Comparison of ENCODE assay signal across 29 cellular contexts in the genomic region with DNA sequence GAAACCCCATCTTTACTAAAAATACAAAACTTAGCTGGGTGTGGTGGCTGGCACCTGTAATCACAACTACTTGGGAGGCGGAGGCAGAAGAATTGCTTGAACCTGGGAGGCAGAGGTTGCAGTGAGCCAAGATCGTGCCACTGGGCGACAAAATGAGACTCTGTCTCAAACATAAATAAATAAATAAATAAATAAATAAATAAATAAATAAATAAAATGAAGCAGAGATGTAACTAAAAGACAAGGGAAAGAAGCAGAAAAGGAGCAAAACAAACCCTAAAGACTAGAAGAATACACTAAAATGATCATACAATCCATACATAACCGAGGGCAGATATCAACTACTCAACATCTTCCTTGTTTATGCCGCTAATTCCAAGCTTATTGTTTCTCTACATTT.
"Had no signal": no experiment of that assay in that cellular context is flagged by ENCODE, and none has a peak within 500 bp of the region (broad histone marks: within the 10 kb centered on the region; RNA-seq: fewer than 3 reads in every experiment).

No MANE protein-coding gene starts in this region.

- DNase-seq: stimulated activated CD4-positive, alpha-beta T cell treated with anti-CD3 and anti-CD28 coated beads, Interleukin-2, amount 100 ng/mL, for 48 hours; stimulated activated CD4-positive, alpha-beta T cell treated with anti-CD3 and anti-CD28 coated beads, Interleukin-4, amount 100 ng/mL, for 1 hour; stimulated activated CD4-positive, alpha-beta T cell treated with anti-CD3 and anti-CD28 coated beads, Interleukin-4, amount 100 ng/mL, for 24 hours; stimulated activated CD4-positive, alpha-beta T cell treated with anti-CD3 and anti-CD28 coated beads, Interleukin-4, amount 100 ng/mL, for 4 hours; stimulated activated CD8-positive, alpha-beta memory T cell treated with anti-CD3 and anti-CD28 coated beads, Interleukin-4, amount 100 ng/mL, for 48 hours; stimulated activated naive B cell treated with anti-CD40 and anti-IgM and Interleukin-4, amounts not matched to agents 10 μg/mL and 1 μg/mL and 100 μg/mL, for 72 hours; stimulated activated naive CD4-positive, alpha-beta T cell; stimulated activated naive CD4-positive, alpha-beta T cell treated with Interleukin-2 at 50 U/mL for 16 hours; stimulated activated naive CD8-positive, alpha-beta T cell treated with anti-CD3 and anti-CD28 coated beads, Interleukin-15, amount 100 ng/mL, for 72 hours; stimulated activated naive CD8-positive, alpha-beta T cell treated with anti-CD3 and anti-CD28 coated beads, Interleukin-15, Interleukin-2, amounts not matched to agents 100 U/mL and 50 U/mL, for 24 hours; stomach; substantia nigra; testis; thyroid gland; tibial artery; transverse colon; trophoblast cell; upper lobe of left lung; upper lobe of right lung; uterus had no signal

- H3K4me3 ChIP-seq: stomach, suprapubic skin, testis, thoracic aorta, thyroid gland, tibial artery, tibial nerve, transverse colon, upper lobe of left lung, upper lobe of right lung, uterus, vagina had no signal

- H3K4me3 Mint-ChIP-seq: stimulated activated effector memory CD8-positive, alpha-beta T cell treated with anti-CD3 and anti-CD28 coated beads, Interleukin-12 subunit alpha, Interleukin-12 subunit beta, amount 100 ng/mL, for 72 hours; stimulated activated memory B cell treated with anti-CD40 and anti-IgM and Interleukin-4, amounts not matched to agents 10 μg/mL and 1 μg/mL and 100 μg/mL, for 72 hours; stimulated activated naive B cell treated with anti-CD40 and anti-IgM and Interleukin-4, amounts not matched to agents 10 μg/mL and 1 μg/mL and 100 μg/mL, for 72 hours; stimulated activated naive CD8-positive, alpha-beta T cell treated with anti-CD3 and anti-CD28 coated beads, Interleukin-15, amount 100 ng/mL, for 72 hours; stimulated activated naive CD8-positive, alpha-beta T cell treated with anti-CD3 and anti-CD28 coated beads, Interleukin-15, Interleukin-2, amounts not matched to agents 100 ng/mL and 50 ng/mL, for 24 hours; type B pancreatic cell had no signal

- FAIRE-seq: urothelium cell line had no signal

- H3K27me3 Mint-ChIP-seq: stimulated activated memory B cell treated with anti-CD40 and anti-IgM and Interleukin-4, amounts not matched to agents 10 μg/mL and 1 μg/mL and 100 μg/mL, for 72 hours; stimulated activated naive B cell treated with anti-CD40 and anti-IgM and Interleukin-4, amounts not matched to agents 10 μg/mL and 1 μg/mL and 100 μg/mL, for 72 hours; stimulated activated naive CD8-positive, alpha-beta T cell treated with anti-CD3 and anti-CD28 coated beads, Interleukin-15, amount 100 ng/mL, for 72 hours; stimulated activated naive CD8-positive, alpha-beta T cell treated with anti-CD3 and anti-CD28 coated beads, Interleukin-15, Interleukin-2, amounts not matched to agents 100 ng/mL and 50 ng/mL, for 24 hours; type B pancreatic cell had no signal

- H3K9me3 ChIP-seq: stomach, suprapubic skin, testis, thoracic aorta, thyroid gland, tibial artery, tibial nerve, transverse colon, upper lobe of left lung, upper lobe of right lung, uterus, vagina had no signal

- H3K4me1 Mint-ChIP-seq: stimulated activated effector memory CD8-positive, alpha-beta T cell treated with anti-CD3 and anti-CD28 coated beads, Interleukin-12 subunit alpha, Interleukin-12 subunit beta, amount 100 ng/mL, for 72 hours; stimulated activated naive CD8-positive, alpha-beta T cell treated with anti-CD3 and anti-CD28 coated beads, Interleukin-15, amount 100 ng/mL, for 72 hours had no signal

- H3K27ac ChIP-seq: stomach, suprapubic skin, testis, thoracic aorta, thyroid gland, tibial artery, tibial nerve, transverse colon, upper lobe of left lung, upper lobe of right lung, uterus, vagina had no signal

- H3K36me3 ChIP-seq: suprapubic skin, thoracic aorta, thyroid gland, transverse colon, upper lobe of left lung, upper lobe of right lung, uterus, vagina had no signal

- H3K4me1 ChIP-seq: stomach, suprapubic skin, thyroid gland, tibial artery, tibial nerve, transverse colon, upper lobe of right lung, uterus, vagina had no signal

- H3K27me3 ChIP-seq: stomach, suprapubic skin, testis, thyroid gland, tibial artery, tibial nerve, transverse colon, upper lobe of left lung, upper lobe of right lung, uterus, vagina had no signal

- ATAC-seq: stimulated activated effector memory CD8-positive, alpha-beta T cell treated with anti-CD3 and anti-CD28 coated beads, Interleukin-12 subunit alpha, Interleukin-12 subunit beta, amount 100 ng/mL, for 72 hours; stimulated activated memory B cell treated with anti-CD40 and anti-IgM and Interleukin-4, amounts not matched to agents 10 μg/mL and 1 μg/mL and 100 μg/mL, for 72 hours; stimulated activated naive B cell treated with anti-CD40 and anti-IgM and Interleukin-4, amounts not matched to agents 10 μg/mL and 1 μg/mL and 100 μg/mL, for 72 hours; stimulated activated naive CD8-positive, alpha-beta T cell treated with anti-CD3 and anti-CD28 coated beads, Interleukin-15, amount 100 ng/mL, for 72 hours; stimulated activated naive CD8-positive, alpha-beta T cell treated with anti-CD3 and anti-CD28 coated beads, Interleukin-15, Interleukin-2, amounts not matched to agents 100 U/mL and 50 U/mL, for 24 hours; upper lobe of right lung had no signal

- H3K27ac Mint-ChIP-seq: stimulated activated effector memory CD8-positive, alpha-beta T cell treated with anti-CD3 and anti-CD28 coated beads, Interleukin-12 subunit alpha, Interleukin-12 subunit beta, amount 100 ng/mL, for 72 hours; stimulated activated memory B cell treated with anti-CD40 and anti-IgM and Interleukin-4, amounts not matched to agents 10 μg/mL and 1 μg/mL and 100 μg/mL, for 72 hours; stimulated activated naive B cell treated with anti-CD40 and anti-IgM and Interleukin-4, amounts not matched to agents 10 μg/mL and 1 μg/mL and 100 μg/mL, for 72 hours; stimulated activated naive CD8-positive, alpha-beta T cell treated with anti-CD3 and anti-CD28 coated beads, Interleukin-15, amount 100 ng/mL, for 72 hours; stimulated activated naive CD8-positive, alpha-beta T cell treated with anti-CD3 and anti-CD28 coated beads, Interleukin-15, Interleukin-2, amounts not matched to agents 100 ng/mL and 50 ng/mL, for 24 hours; type B pancreatic cell had no signal
